In the genomic region with DNA sequence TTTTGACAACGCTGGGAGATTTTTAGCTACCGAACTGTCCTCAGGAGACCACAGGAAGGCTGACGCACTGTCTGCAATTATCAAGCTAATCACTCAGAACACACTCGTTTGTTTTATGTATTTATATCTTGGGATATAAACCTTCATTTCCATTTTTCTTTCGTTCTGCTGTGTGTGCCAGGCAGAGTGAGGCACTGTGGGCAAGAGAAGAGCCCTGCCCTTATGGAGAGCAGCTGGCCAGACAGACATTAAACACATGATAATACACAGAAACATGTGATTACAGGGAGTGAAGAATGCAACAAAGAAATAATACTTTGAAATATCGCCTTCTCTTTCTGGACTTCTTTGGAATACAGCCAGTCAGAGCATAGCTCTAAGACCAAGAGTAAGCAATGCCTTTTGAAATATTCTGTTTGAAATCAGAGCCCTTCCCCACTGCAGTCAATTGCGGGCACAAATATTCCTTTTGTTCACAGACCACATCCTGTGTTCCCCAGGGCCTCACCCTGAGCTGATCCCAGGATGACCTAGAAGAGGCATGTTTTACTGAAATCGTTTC, we compare ENCODE assay signal across 11 cellular contexts.
DNase-seq lines count a peak whose midpoint lies in the region; ATAC-seq and TF ChIP-seq lines count a peak whose summit lies in the region.
"Had no signal": no experiment of that assay in that cellular context is flagged by ENCODE, and none has a peak within 500 bp of the region (broad histone marks: within the 10 kb centered on the region; RNA-seq: fewer than 3 reads in every experiment).

No MANE protein-coding gene starts in this region.

- H3K36me3 ChIP-seq in iPS-18a (ENCODE audit: control insufficient read depth, low read depth, low read length) (no peaks in the 10 kb centered on the region), upper lobe of right lung (no peaks in the 10 kb centered on the region)
- H3K36me3 ChIP-seq: breast epithelium had no signal

- peaks cover 6% of the 10 kb centered on the region for H3K27me3 ChIP-seq in iPS-18a (ENCODE audit: control insufficient read depth, insufficient read depth, low read length)
- H3K27me3 ChIP-seq in upper lobe of right lung, result peaks cover 14% of the 10 kb centered on the region
- H3K27me3 ChIP-seq: breast epithelium had no signal

- H3K4me3 ChIP-seq in iPS-18a (ENCODE audit: low read length), result peak overlapping the region; percentile 2
- no peak overlapping the region for H3K4me3 ChIP-seq in upper lobe of right lung

- no peak overlapping the region for H3K9ac ChIP-seq in iPS-18a (ENCODE audit: low read length)

- ATAC-seq in upper lobe of right lung, result no peak

- peak; percentile 2 for DNase-seq in NOMO-1 treated with DMSO at 0.1 percent for 48 hours (lab: John Stamatoyannopoulos, UW; ENCODE audit: unreplicated experiment)
- no peak for DNase-seq in NOMO-1 treated with dmso at 0.1 percent for 144 hours (lab: John Stamatoyannopoulos, UW; ENCODE audit: unreplicated experiment)
- peak; percentile 41 to 89 for DNase-seq in SW 1271 (lab: John Stamatoyannopoulos, UW)
- no peak for DNase-seq in upper lobe of right lung
- no peak for DNase-seq in SHP77 treated with DMSO at 0.1 percent for 48 hours (lab: John Stamatoyannopoulos, UW)
- no peak for DNase-seq in SIG-M5 (lab: John Stamatoyannopoulos, UW)
- no peak for DNase-seq in T-helper 2 cell
- DNase-seq: CD8-positive, alpha-beta memory T cell had no signal

- intact Hi-C loops in upper lobe of right lung (cut with DNase I), result no loop called here

- H3K4me1 ChIP-seq in iPS-18a (ENCODE audit: control insufficient read depth, low read depth, low read length) (peaks cover 28% of the 10 kb centered on the region), upper lobe of right lung (no peaks in the 10 kb centered on the region)

- no peaks in the 10 kb centered on the region for H3K9me3 ChIP-seq in iPS-18a (ENCODE audit: control insufficient read depth, low read depth, low read length)
- H3K9me3 ChIP-seq in upper lobe of right lung, result no peaks in the 10 kb centered on the region

- TF ChIP-seq CTCF in upper lobe of right lung (IDR thresholded peaks at IDR 0.05), result no peak

- H3K27ac ChIP-seq in iPS-18a (ENCODE audit: low read length), result no peak overlapping the region
- H3K27ac ChIP-seq in upper lobe of right lung, result peak overlapping the region; percentile 8
- H3K27ac ChIP-seq: breast epithelium, HL-60 had no signal

Comparison
In these comparisons a context has a peak if more than half of its experiments do, and no peak if none do; other contexts are left out.
1. DNase-seq: peak in NOMO-1 treated with DMSO at 0.1 percent for 48 hours (single experiment) and SW 1271 (2 of 2); none in NOMO-1 treated with dmso at 0.1 percent for 144 hours (single experiment), upper lobe of right lung (single experiment), SHP77 treated with DMSO at 0.1 percent for 48 hours (single experiment), SIG-M5 (single experiment) and T-helper 2 cell (0 of 5).